ENCODE assay signal across 8 cellular contexts in genomic region chr1:77533660-77534295, GRCh38.
DNase-seq lines count a peak whose midpoint lies in the region; ATAC-seq and TF ChIP-seq lines count a peak whose summit lies in the region.

No MANE protein-coding gene starts in this region.

- H4K20me1 ChIP-seq in mammary epithelial cell (ENCODE audit: insufficient read depth, low read length) = no peaks in the 10 kb centered on the region

- in situ Hi-C loops in mammary epithelial cell (cut with MboI; ENCODE audit: low sequenced_read_pairs in 2 of 2) = loop anchor here (10.0 to 25.0 kb wide), 3 partner anchors 221 to 389 kb away; no protein-coding TSS in a partner anchor

- intact Hi-C loops in mammary epithelial cell (cut with micrococcal nuclease) = loop anchor here (1.0 to 10.0 kb wide), 3 partner anchors 116 to 581 kb away; no protein-coding TSS in a partner anchor

- H3K4me2 ChIP-seq in mammary epithelial cell (ENCODE audit: insufficient read depth, low read depth, low read length) = no peak overlapping the region

- peak; percentile 48 for ATAC-seq in GM19452 (IDR thresholded peaks at IDR 0.05; ENCODE audit: unreplicated experiment)
- peak; percentile 82 for ATAC-seq in WTC11
- no peak for ATAC-seq in GM18498 (IDR thresholded peaks at IDR 0.05; ENCODE audit: unreplicated experiment)

- DNase-seq in AG10803 (ENCODE audit: low read depth) (peak; percentile 80), NCI-H1694 (lab: John Stamatoyannopoulos, UW) (peak; percentile 42), WTC11 (ENCODE audit: low spot score) (peak; percentile 66), mammary epithelial cell (peak; percentile 35), islet precursor cell (peak; percentile 68)
- peak; percentile 9 to 42 (median 36) for DNase-seq in stimulated activated CD4-positive, alpha-beta T cell treated with anti-CD3 and anti-CD28 coated beads, Interleukin-1b, Interleukin-23, amount 100 ng/mL, for 24 hours (ENCODE audit: low read depth in 4 of 4, low spot score in 1 of 4)

- no TSS peak for BruUV-seq in mammary epithelial cell (replicated peaks; lab: Mats Ljungman, UMichigan)

- H3K4me1 Mint-ChIP-seq in WTC11 = peaks cover 4% of the 10 kb centered on the region; the same call in 1 of the 2 replicates

- peaks cover 28% of the 10 kb centered on the region for H3K4me1 ChIP-seq in mammary epithelial cell (ENCODE audit: insufficient read depth, low read length)

- H3K4me3 ChIP-seq in AG10803 (ENCODE audit: low read length) (no peak overlapping the region), mammary epithelial cell (replicated peaks in 1 of 3; ENCODE audit: insufficient read depth in 1 of 3, low read depth in 2 of 3, low read length in 3 of 3) (no peak overlapping the region)

- H3K4me3 Mint-ChIP-seq in WTC11 = no peak overlapping the region

- POLR2A ChIA-PET in WTC11 (lab: Charles Lee) = interaction anchor here (0.7 to 1.2 kb wide), 2 partner anchors 18 to 167 kb away, joined by 3 to 4 read pairs; no protein-coding TSS in a partner anchor

- no peaks in the 10 kb centered on the region for H3K27me3 ChIP-seq in mammary epithelial cell (ENCODE audit: insufficient read depth, low read length)

- no peaks in the 10 kb centered on the region for H3K36me3 ChIP-seq in mammary epithelial cell (ENCODE audit: insufficient read depth, low read length)

- 34% methylated on average over 11 of the region's 11 CpGs for WGBS in mammary epithelial cell (ENCODE audit: low coverage, missing lambda C conversion rate)

- no peak overlapping the region for H3K27ac ChIP-seq in mammary epithelial cell (ENCODE audit: insufficient read depth, low read depth, low read length)

- CTCF ChIA-PET in WTC11 (lab: Charles Lee) (interaction anchor here (0.5 to 2.2 kb wide), 18 partner anchors 9 to 370 kb away, joined by 3 to 21 read pairs (median 4); no protein-coding TSS in a partner anchor), mammary epithelial cell (lab: Charles Lee; ENCODE audit: low non-redundant PET) (interaction anchor here (0.6 to 0.7 kb wide), 3 partner anchors 8 to 146 kb away, joined by 3 read pairs; no protein-coding TSS in a partner anchor)

- H3K36me3 Mint-ChIP-seq in WTC11 = peaks cover 6% of the 10 kb centered on the region; the same call in 1 of the 2 replicates

- no peaks in the 10 kb centered on the region for H3K9me3 ChIP-seq in mammary epithelial cell (replicated peaks; ENCODE audit: insufficient read depth, low read length)

- no peaks in the 10 kb centered on the region for H3K79me2 ChIP-seq in mammary epithelial cell (ENCODE audit: insufficient read depth, low read length)

- H3K9ac ChIP-seq in mammary epithelial cell (ENCODE audit: insufficient read depth, low read length) = no peak overlapping the region

- H3K27ac Mint-ChIP-seq in WTC11 = no peak overlapping the region

- TF ChIP-seq CTCF in AG10803 (conservative IDR thresholded peaks at IDR 0.05; ENCODE audit: low read length) (peak; percentile 88), WTC11 (IDR thresholded peaks at IDR 0.05) (peak; percentile 88), mammary epithelial cell (conservative IDR thresholded peaks at IDR 0.05 in 1 of 2, IDR thresholded peaks at IDR 0.05 in 1 of 2; ENCODE audit: extremely low read depth in 1 of 2, insufficient read depth in 1 of 2, low read depth in 1 of 2, low read length in 2 of 2) (peak; percentile 71 to 81)

- H2AFZ ChIP-seq in mammary epithelial cell (ENCODE audit: low read depth, low read length) = peak overlapping the region; percentile 28

- no peaks in the 10 kb centered on the region for H3K27me3 Mint-ChIP-seq in WTC11 (ENCODE audit: low read depth)

- dilution Hi-C loops in mammary epithelial cell (cut with HindIII; ENCODE audit: low sequenced_read_pairs) = no loop called here

- H3K9me3 Mint-ChIP-seq in WTC11 = peaks cover 6% of the 10 kb centered on the region

TF ChIP-seq in WTC11, 78 proteins besides CTCF, POLR2A, EP300 and RAD21:
- TF ChIP-seq HMGXB4 (CRISPR knock-in tag; IDR thresholded peaks at IDR 0.05) (no peak), MXD4 (CRISPR knock-in tag; IDR thresholded peaks at IDR 0.05; ENCODE audit: borderline replicate concordance) (no peak), STAT6 (CRISPR knock-in tag; conservative IDR thresholded peaks at IDR 0.05; ENCODE audit: low read depth) (no peak), NFATC4 (CRISPR knock-in tag; IDR thresholded peaks at IDR 0.05) (no peak), SP1 (CRISPR knock-in tag; conservative IDR thresholded peaks at IDR 0.05) (no peak)
TF ChIP-seq in WTC11: peak in this region for 0.
